In genomic region chr7:136605532-136606329, GRCh38 we compare ENCODE assay signal across 8 cellular contexts.
"Had no signal": no experiment of that assay in that cellular context is flagged by ENCODE, and none has a peak within 500 bp of the region (broad histone marks: within the 10 kb centered on the region; RNA-seq: fewer than 3 reads in every experiment).

No MANE protein-coding gene starts in this region.

- H3K4me1 ChIP-seq: HAP-1 had no signal

- DNase-seq: H7, HFFc6, Karpas-422, KBM-7 had no signal

- H3K27ac ChIP-seq: KMS-11 had no signal

- H3K4me2 ChIP-seq: GM23338, KMS-11 had no signal

- H3K36me3 ChIP-seq: HAP-1 had no signal

- H3K9me3 ChIP-seq: HAP-1 had no signal

- H2AFZ ChIP-seq: GM23338 had no signal

- H3K9ac ChIP-seq: KMS-11 had no signal

- ATAC-seq: GM23338, HCT116 had no signal

- H3K4me3 ChIP-seq: GM23338, HAP-1 had no signal
